Comparison of ENCODE assay signal across 10 cellular contexts in the genomic region with DNA sequence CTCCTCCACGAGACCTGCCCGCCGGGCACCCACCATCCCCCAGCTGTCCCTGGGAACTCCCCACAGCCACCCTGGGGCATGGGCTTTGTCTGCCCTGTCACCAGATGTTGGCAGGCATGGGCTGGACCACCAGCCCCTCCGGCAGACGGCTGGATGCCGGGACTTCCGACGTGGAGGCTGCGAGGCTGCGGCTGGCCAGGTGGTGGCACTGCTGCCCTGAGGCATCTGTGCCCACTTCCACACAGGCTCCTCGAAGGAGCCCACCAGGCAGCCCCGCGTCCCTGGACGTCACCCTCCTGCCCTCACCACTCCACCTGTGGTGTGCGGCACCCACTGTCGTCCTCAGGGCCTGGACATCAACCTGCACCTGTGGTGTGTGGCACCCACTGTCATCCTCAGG.
DNase-seq lines count a peak whose midpoint lies in the region; ATAC-seq and TF ChIP-seq lines count a peak whose summit lies in the region.
"Had no signal": no experiment of that assay in that cellular context is flagged by ENCODE, and none has a peak within 500 bp of the region (broad histone marks: within the 10 kb centered on the region; RNA-seq: fewer than 3 reads in every experiment).

No MANE protein-coding gene starts in this region.

- H4K20me1 ChIP-seq in OCI-LY3 (ENCODE audit: insufficient read depth, low read length) (no peaks in the 10 kb centered on the region), hepatocyte (ENCODE audit: insufficient read depth, poor library complexity, severe bottlenecking) (no peaks in the 10 kb centered on the region)

- H3K4me1 ChIP-seq in heart left ventricle (no peaks in the 10 kb centered on the region), right atrium auricular region (no peaks in the 10 kb centered on the region), OCI-LY3 (ENCODE audit: low read length) (no peaks in the 10 kb centered on the region), hepatocyte (ENCODE audit: insufficient read depth) (no peaks in the 10 kb centered on the region), thoracic aorta (ENCODE audit: control insufficient read depth in 1 of 2, low read depth in 2 of 2) (no peaks in the 10 kb centered on the region)

- H2AFZ ChIP-seq in OCI-LY3 (ENCODE audit: low read depth, low read length) (no peak overlapping the region), hepatocyte (no peak overlapping the region)

- H3K4me2 ChIP-seq in OCI-LY3 (ENCODE audit: low read length): no peak overlapping the region
- no peak overlapping the region for H3K4me2 ChIP-seq in hepatocyte

- H3K9me3 ChIP-seq in heart left ventricle: no peaks in the 10 kb centered on the region
- H3K9me3 ChIP-seq in right atrium auricular region: no peaks in the 10 kb centered on the region
- no peaks in the 10 kb centered on the region for H3K9me3 ChIP-seq in OCI-LY3 (ENCODE audit: insufficient read depth, low read length)
- no peaks in the 10 kb centered on the region for H3K9me3 ChIP-seq in hepatocyte (ENCODE audit: low read depth)
- H3K9me3 ChIP-seq in thoracic aorta: no peaks in the 10 kb centered on the region

- no peak overlapping the region for H3K9ac ChIP-seq in OCI-LY3 (ENCODE audit: low read length)

- TF ChIP-seq CTCF in heart left ventricle (IDR thresholded peaks at IDR 0.05): peak in 11 of 12 donors; percentile 8 to 51 (median 37)
- TF ChIP-seq CTCF in right atrium auricular region (IDR thresholded peaks at IDR 0.05): peak in 1 of 2 donors; percentile 62
- TF ChIP-seq CTCF in OCI-LY3 (IDR thresholded peaks at IDR 0.05; ENCODE audit: low read depth, low read length): peak; percentile 48
- TF ChIP-seq CTCF in hepatocyte (IDR thresholded peaks at IDR 0.05; ENCODE audit: poor library complexity): peak; percentile 67
- TF ChIP-seq CTCF in thoracic aorta (IDR thresholded peaks at IDR 0.05): peak; percentile 12

- no peaks in the 10 kb centered on the region for H3K9me2 ChIP-seq in hepatocyte (replicated peaks; ENCODE audit: insufficient read depth)

- H3K27ac ChIP-seq in heart left ventricle (no peak overlapping the region), right atrium auricular region (no peak overlapping the region), OCI-LY3 (ENCODE audit: low read length) (no peak overlapping the region), hepatocyte (no peak overlapping the region), thoracic aorta (no peak overlapping the region)

- no peak overlapping the region for H3K4me3 ChIP-seq in heart left ventricle
- H3K4me3 ChIP-seq in right atrium auricular region: no peak overlapping the region
- H3K4me3 ChIP-seq in OCI-LY3 (ENCODE audit: low read length): no peak overlapping the region
- H3K4me3 ChIP-seq in hepatocyte: no peak overlapping the region
- no peak overlapping the region for H3K4me3 ChIP-seq in thoracic aorta

- no peak for TF ChIP-seq POLR2A in heart left ventricle (IDR thresholded peaks at IDR 0.05)

- intact Hi-C loops in heart left ventricle (cut with DNase I): loop anchor here in 1 of 10 donors (5.0 kb wide), 1 partner anchor 588 kb away; no protein-coding TSS in a partner anchor

- H3K27me3 ChIP-seq in heart left ventricle (peaks cover 0 to 20% (median 0%) of the 10 kb centered on the region in 9 donors), right atrium auricular region (no peaks in the 10 kb centered on the region), OCI-LY3 (ENCODE audit: low read depth, low read length) (no peaks in the 10 kb centered on the region), hepatocyte (no peaks in the 10 kb centered on the region), thoracic aorta (replicated peaks; ENCODE audit: insufficient read depth) (no peaks in the 10 kb centered on the region)

- H3K36me3 ChIP-seq in heart left ventricle (no peaks in the 10 kb centered on the region), right atrium auricular region (no peaks in the 10 kb centered on the region), OCI-LY3 (replicated peaks; ENCODE audit: low read depth, low read length) (no peaks in the 10 kb centered on the region), hepatocyte (replicated peaks; ENCODE audit: insufficient read depth, low read depth) (no peaks in the 10 kb centered on the region), thoracic aorta (no peaks in the 10 kb centered on the region)

- no peak for DNase-seq in heart left ventricle
- DNase-seq in right atrium auricular region (ENCODE audit: low spot score): no peak
- DNase-seq in hepatocyte (ENCODE audit: low spot score): peak; percentile 50
- DNase-seq in thoracic aorta (ENCODE audit: low spot score): no peak
- DNase-seq in stimulated activated naive CD4-positive, alpha-beta T cell treated with Interleukin-2 at 50 U/mL for 16 hours (lab: John Stamatoyannopoulos, UW): no peak
- DNase-seq: CD4-positive, CD25-positive, alpha-beta regulatory T cell; kidney glomerular epithelial cell had no signal

- WGBS in heart left ventricle, 4 donors: 28 to 68% (median 30%) methylated on average over 3 to 16 of the region's 16 CpGs
- 40% methylated on average over 16 of the region's 16 CpGs for WGBS in hepatocyte (ENCODE audit: low lambda C conversion rate, missing lambda C conversion rate)

- H3K79me2 ChIP-seq in OCI-LY3 (ENCODE audit: low read length): no peaks in the 10 kb centered on the region
- no peaks in the 10 kb centered on the region for H3K79me2 ChIP-seq in hepatocyte

- ATAC-seq in heart left ventricle (peak in 1 of 4 donors; percentile 26), thoracic aorta (ENCODE audit: insufficient number of reproducible peaks, low FRiP score, low read depth) (no peak), GM19351 (IDR thresholded peaks at IDR 0.05; ENCODE audit: unreplicated experiment) (no peak), HG02610 (IDR thresholded peaks at IDR 0.05; ENCODE audit: unreplicated experiment) (no peak)
